Comparison of ENCODE assay signal across 28 cellular contexts in genomic region chr1:24221246-24221645, GRCh38. TPM values are rescaled to one million over a fixed set of nuclear protein-coding genes. Genes with fewer than 3 reads are reported as not detected.
"Had no signal": no experiment of that assay in that cellular context is flagged by ENCODE, and none has a peak within 500 bp of the region (broad histone marks: within the 10 kb centered on the region; RNA-seq: fewer than 3 reads in every experiment).

No MANE protein-coding gene starts in this region.

- H3K36me3 ChIP-seq: esophagus muscularis mucosa, esophagus squamous epithelium, gastrocnemius medialis, gastroesophageal sphincter, heart left ventricle, heart right ventricle had no signal

- DNase-seq: cortex of kidney; dermis blood vessel endothelial cell; dorsolateral prefrontal cortex; effector CD4-positive, alpha-beta T cell; effector CD8-positive, alpha-beta T cell; effector memory CD4-positive, alpha-beta T cell; effector memory CD8-positive, alpha-beta T cell; endodermal cell; erythroblast; esophagus squamous epithelium; foreskin fibroblast; foreskin keratinocyte; foreskin melanocyte; gastrocnemius medialis; glutamatergic neuron; head of caudate nucleus; heart left ventricle; heart right ventricle had no signal

- H3K4me3 ChIP-seq: coronary artery, dorsolateral prefrontal cortex, esophagus muscularis mucosa, esophagus squamous epithelium, gastrocnemius medialis, gastroesophageal sphincter, heart left ventricle, heart right ventricle, hepatocyte had no signal

- H3K4me3 Mint-ChIP-seq: dendritic cell treated with granulocyte-macrophage colony-stimulating factor and Interleukin-4, amounts not matched to agents 40 ng/mL and 50 ng/mL, for 4 days; effector memory CD8-positive, alpha-beta T cell; endodermal cell had no signal

- H3K27ac ChIP-seq: coronary artery, dorsolateral prefrontal cortex, epithelial cell of prostate, esophagus muscularis mucosa, foreskin keratinocyte, gastrocnemius medialis, gastroesophageal sphincter, heart left ventricle, heart right ventricle, hepatocyte had no signal

- H2AFZ ChIP-seq: hepatocyte had no signal

- H3K4me1 ChIP-seq: foreskin keratinocyte, gastrocnemius medialis, heart left ventricle had no signal

- ATAC-seq: effector memory CD8-positive, alpha-beta T cell; foreskin keratinocyte; gastrocnemius medialis; gastroesophageal sphincter; heart left ventricle; heart right ventricle had no signal

- H3K27me3 ChIP-seq: hepatocyte had no signal

- H3K27ac Mint-ChIP-seq: dendritic cell treated with granulocyte-macrophage colony-stimulating factor and Interleukin-4, amounts not matched to agents 40 ng/mL and 50 ng/mL, for 4 days; effector memory CD8-positive, alpha-beta T cell; endodermal cell had no signal

- H3K9me3 ChIP-seq: esophagus muscularis mucosa, esophagus squamous epithelium, gastrocnemius medialis, gastroesophageal sphincter, heart left ventricle, heart right ventricle had no signal

- H3K79me2 ChIP-seq: hepatocyte had no signal

- FAIRE-seq: colon, endometrium, endothelial cell of umbilical vein, frontal cortex had no signal

- H3K4me2 ChIP-seq: hepatocyte had no signal

- H3K9me3 Mint-ChIP-seq: dendritic cell treated with granulocyte-macrophage colony-stimulating factor and Interleukin-4, amounts not matched to agents 40 ng/mL and 50 ng/mL, for 4 days; effector memory CD8-positive, alpha-beta T cell; endodermal cell had no signal

RNA-seq across cellular contexts. Expression of gene IFNLR1, which starts 34.2 kb away (rescaled TPM):
- total RNA-seq: endothelial cell of umbilical vein had no signal
